Comparison of ENCODE assay signal across 9 cellular contexts in the genomic region with DNA sequence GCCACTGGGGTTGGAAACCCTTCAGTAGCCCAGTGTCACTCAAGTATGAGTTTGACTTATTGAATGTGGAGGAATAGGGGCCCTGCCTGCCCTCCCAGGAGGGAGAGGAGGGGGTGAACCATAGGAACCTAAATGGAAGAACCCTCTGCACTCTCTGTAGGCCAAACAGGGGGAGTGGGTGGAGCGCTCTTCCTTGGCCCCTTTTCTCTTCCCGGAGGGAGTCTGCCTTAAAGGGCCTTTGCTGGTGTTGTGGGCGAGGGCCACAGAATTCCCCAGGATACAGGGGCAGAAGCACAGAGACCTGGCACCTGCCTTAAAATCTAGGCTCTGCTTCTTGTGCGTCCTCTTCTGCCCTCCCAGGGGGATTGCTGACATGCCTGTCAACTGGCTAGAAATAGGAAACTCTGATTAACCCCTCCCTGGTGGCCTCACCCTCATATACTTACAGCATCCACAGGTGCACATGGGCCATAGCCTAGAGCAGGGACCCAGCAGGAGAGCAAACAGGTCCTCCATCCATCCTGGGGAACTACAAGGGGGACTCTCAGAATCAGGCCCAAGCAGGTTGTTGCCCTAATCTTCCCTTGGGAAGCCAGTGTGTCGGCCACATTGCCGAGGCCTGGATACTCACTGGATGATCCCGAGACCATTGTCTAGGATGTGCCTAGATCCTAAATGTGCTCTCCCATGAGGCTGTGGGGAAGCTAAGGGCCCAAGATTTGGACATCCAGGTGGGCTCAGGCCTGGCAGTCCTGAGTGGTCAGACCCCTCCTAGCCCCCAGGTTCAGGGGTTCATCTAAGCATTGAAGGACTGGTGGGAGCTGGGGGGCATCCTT. TPM values are rescaled to one million over a fixed set of nuclear protein-coding genes. Genes with fewer than 3 reads are reported as not detected.
DNase-seq lines count a peak whose midpoint lies in the region; ATAC-seq and TF ChIP-seq lines count a peak whose summit lies in the region.
"Had no signal": no experiment of that assay in that cellular context is flagged by ENCODE, and none has a peak within 500 bp of the region (broad histone marks: within the 10 kb centered on the region; RNA-seq: fewer than 3 reads in every experiment).

No MANE protein-coding gene starts in this region.

- no peak overlapping the region for H3K9ac ChIP-seq in rectal smooth muscle tissue (ENCODE audit: low read length)

- ATAC-seq in HG03045 (IDR thresholded peaks at IDR 0.05; ENCODE audit: unreplicated experiment): no peak
- ATAC-seq in HG03159 (IDR thresholded peaks at IDR 0.05; ENCODE audit: unreplicated experiment): no peak

- H3K4me1 ChIP-seq in rectal smooth muscle tissue (ENCODE audit: control insufficient read depth, insufficient read depth, low read length): peaks cover 31% of the 10 kb centered on the region

- TF ChIP-seq CTCF in GM12864 (IDR thresholded peaks at IDR 0.05; ENCODE audit: low read depth, low read length, missing control alignments) (no peak), WI38 (IDR thresholded peaks at IDR 0.05; ENCODE audit: low read depth, low read length) (no peak), fibroblast of the aortic adventitia (IDR thresholded peaks at IDR 0.05; ENCODE audit: insufficient read depth, low read length) (no peak)

- peak overlapping the region; percentile 67 for H3K4me3 ChIP-seq in GM12864 (ENCODE audit: low read depth, low read length)
- peak overlapping the region; percentile 93 for H3K4me3 ChIP-seq in WI38 (ENCODE audit: low read depth, low read length)
- H3K4me3 ChIP-seq in fibroblast of the aortic adventitia (ENCODE audit: low read depth, low read length): peak overlapping the region; percentile 95
- peak overlapping the region; percentile 86 for H3K4me3 ChIP-seq in rectal smooth muscle tissue (ENCODE audit: low read length)

- H3K27me3 ChIP-seq in rectal smooth muscle tissue (ENCODE audit: control insufficient read depth, insufficient read depth, low read length): no peaks in the 10 kb centered on the region

- DNase-seq in GM12864 (ENCODE audit: low read depth) (no peak), fibroblast of the aortic adventitia (ENCODE audit: low read depth) (no peak), DMS 273 treated with DMSO at 0.1 percent for 48 hours (lab: John Stamatoyannopoulos, UW) (no peak), medulla oblongata (ENCODE audit: extremely low spot score) (no peak)
- DNase-seq: effector CD8-positive, alpha-beta T cell had no signal

- peak overlapping the region; percentile 16 for H3K27ac ChIP-seq in rectal smooth muscle tissue (ENCODE audit: low read depth, low read length)

- H3K36me3 ChIP-seq in rectal smooth muscle tissue (ENCODE audit: control insufficient read depth, insufficient read depth, low read length): peaks cover 3% of the 10 kb centered on the region

RNA-seq across cellular contexts. Expression of a gene that starts 3.4 kb away (rescaled TPM):
- 83.0 and 84.7 TPM in 2 replicates for total RNA-seq in fibroblast of the aortic adventitia (ENCODE audit: low replicate concordance)
